31 cellular contexts compared by ENCODE assay signal in genomic region chr6:47149554-47149953, GRCh38.
"Had no signal": no experiment of that assay in that cellular context is flagged by ENCODE, and none has a peak within 500 bp of the region (broad histone marks: within the 10 kb centered on the region; RNA-seq: fewer than 3 reads in every experiment).

No MANE protein-coding gene starts in this region.

- ATAC-seq: activated CD4-positive, CD25-positive, alpha-beta regulatory T cell treated with anti-CD3 and anti-CD28 coated beads, Interleukin-2, amount 50 U/mL, for 24 hours; activated CD8-positive, alpha-beta T cell treated with anti-CD3 and anti-CD28 coated beads for 36 hours; activated T-cell treated with anti-CD3 and anti-CD28 coated beads, Interleukin-2, amount 50 U/mL, for 4 hours; activated T-helper 17 cell treated with anti-CD3 and anti-CD28 coated beads, Interleukin-2, amount 50 U/mL, for 72 hours; body of pancreas; effector memory CD8-positive, alpha-beta T cell had no signal

- H3K27ac Mint-ChIP-seq: activated B cell treated with CpG ODN at 0.5 μM for 24 hours; activated CD8-positive, alpha-beta T cell treated with anti-CD3 and anti-CD28 coated beads for 36 hours; activated naive CD8-positive, alpha-beta T cell; activated T-helper 17 cell treated with anti-CD3 and anti-CD28 coated beads, Interleukin-2, amount 50 U/mL, for 72 hours; effector memory CD8-positive, alpha-beta T cell had no signal

- H3K4me3 ChIP-seq: body of pancreas had no signal

- DNase-seq: activated B cell treated with CpG ODN at 0.5 μM for 24 hours; activated CD4-positive, alpha-beta T cell treated with anti-CD3 and anti-CD28 coated beads for 48 hours; activated CD4-positive, alpha-beta T cell treated with anti-CD3 and anti-CD28 coated beads, Interleukin-2, amount 50 U/mL, for 1 hour; activated CD4-positive, alpha-beta T cell treated with anti-CD3 and anti-CD28 coated beads, Interleukin-2, amount 50 U/mL, for 48 hours; activated CD8-positive, alpha-beta memory T cell treated with anti-CD3 and anti-CD28 coated beads for 24 hours; activated CD8-positive, alpha-beta T cell treated with anti-CD3 and anti-CD28 coated beads for 36 hours; activated effector memory CD4-positive, alpha-beta T cell treated with Interleukin-2 at 50 U/mL for 16 hours; activated gamma-delta T cell treated with Interleukin-2 at 50 U/mL for 16 hours; activated naive CD4-positive, alpha-beta T cell treated with anti-CD3 and anti-CD28 coated beads, Interleukin-2, amount 50 U/mL, for 16 hours; activated naive CD4-positive, alpha-beta T cell treated with Interleukin-2 at 50 U/mL for 16 hours; activated T-cell treated with anti-CD3 and anti-CD28 coated beads, Interleukin-2, amount 50 U/mL, for 4 hours; amygdala; aorta; body of pancreas; caudate nucleus; cortex of kidney; dermis blood vessel endothelial cell; effector CD4-positive, alpha-beta T cell; effector memory CD8-positive, alpha-beta T cell; erythroblast; foreskin fibroblast; head of caudate nucleus; T-helper 1 cell; T-helper 2 cell; WERI-Rb-1 had no signal

- H3K27ac ChIP-seq: body of pancreas, WERI-Rb-1 had no signal

- H3K9me3 Mint-ChIP-seq: activated B cell treated with CpG ODN at 0.5 μM for 24 hours; activated CD8-positive, alpha-beta T cell treated with anti-CD3 and anti-CD28 coated beads for 36 hours; activated T-cell treated with anti-CD3 and anti-CD28 coated beads, Interleukin-2, amount 50 U/mL, for 4 hours; activated T-helper 17 cell treated with anti-CD3 and anti-CD28 coated beads, Interleukin-2, amount 50 U/mL, for 72 hours; effector memory CD8-positive, alpha-beta T cell had no signal

- H3K4me3 Mint-ChIP-seq: activated B cell treated with CpG ODN at 0.5 μM for 24 hours; activated CD8-positive, alpha-beta T cell treated with anti-CD3 and anti-CD28 coated beads for 36 hours; activated naive CD8-positive, alpha-beta T cell; activated T-cell treated with anti-CD3 and anti-CD28 coated beads, Interleukin-2, amount 50 U/mL, for 4 hours; activated T-helper 17 cell treated with anti-CD3 and anti-CD28 coated beads, Interleukin-2, amount 50 U/mL, for 72 hours; effector memory CD8-positive, alpha-beta T cell had no signal

- FAIRE-seq: colon, frontal cortex, TTC549 had no signal

- H3K36me3 ChIP-seq: WERI-Rb-1 had no signal

- H3K9me3 ChIP-seq: body of pancreas had no signal

- H3K4me1 Mint-ChIP-seq: activated B cell treated with CpG ODN at 0.5 μM for 24 hours; activated T-helper 17 cell treated with anti-CD3 and anti-CD28 coated beads, Interleukin-2, amount 50 U/mL, for 72 hours had no signal

- H3K27me3 ChIP-seq: body of pancreas had no signal

- H3K36me3 Mint-ChIP-seq: activated naive CD8-positive, alpha-beta T cell had no signal
